16 cellular contexts compared by ENCODE assay signal in the genomic region with DNA sequence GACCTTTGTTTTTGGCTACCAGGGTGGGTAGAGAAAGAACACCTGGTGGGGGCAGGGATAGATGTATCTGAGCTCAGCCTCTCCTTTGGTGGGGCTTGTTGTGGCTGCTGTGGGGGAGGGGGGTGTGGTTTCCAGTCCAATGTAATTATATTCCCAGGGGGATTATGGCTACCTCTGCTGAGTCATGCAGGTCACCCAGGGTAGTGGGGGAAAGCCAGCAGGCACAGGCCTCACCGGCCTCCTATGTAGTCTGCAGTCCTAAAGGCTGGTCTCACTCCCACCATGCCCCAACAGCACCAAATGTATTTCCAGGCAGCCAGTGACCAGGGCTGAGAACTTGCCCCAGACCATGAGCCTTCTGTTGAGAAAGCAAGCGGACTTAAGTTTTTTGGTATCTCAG.
DNase-seq lines count a peak whose midpoint lies in the region; ATAC-seq and TF ChIP-seq lines count a peak whose summit lies in the region.
"Had no signal": no experiment of that assay in that cellular context is flagged by ENCODE, and none has a peak within 500 bp of the region (broad histone marks: within the 10 kb centered on the region; RNA-seq: fewer than 3 reads in every experiment).

No MANE protein-coding gene starts in this region.

- H3K4me1 Mint-ChIP-seq in H9: peaks cover 12 to 14% of the 10 kb centered on the region in 2 experiments
- H3K4me1 Mint-ChIP-seq in WTC11: peaks cover 7% of the 10 kb centered on the region
- H3K4me1 Mint-ChIP-seq in activated CD8-positive, alpha-beta T cell treated with anti-CD3 and anti-CD28 coated beads for 36 hours (ENCODE audit: low read depth): no peaks in the 10 kb centered on the region
- H3K4me1 Mint-ChIP-seq: CD4-positive, alpha-beta memory T cell had no signal

- no peak overlapping the region for H2BK5ac ChIP-seq in H9 (ENCODE audit: insufficient read length, low read length)

- H3K23ac ChIP-seq in H9 (ENCODE audit: insufficient read length, low read depth, low read length): no peak overlapping the region

- H3K27me3 ChIP-seq in H9 (ENCODE audit: insufficient read depth, low read length): no peaks in the 10 kb centered on the region

- intact Hi-C loops in activated CD8-positive, alpha-beta T cell treated with anti-CD3 and anti-CD28 coated beads for 36 hours (cut with micrococcal nuclease): no loop called here

- H3K23me2 ChIP-seq in H9 (ENCODE audit: insufficient read length, low read depth, low read length, poor library complexity, severe bottlenecking): no peaks in the 10 kb centered on the region

- H3K56ac ChIP-seq in H9 (ENCODE audit: insufficient read length, low read depth, low read length): no peak overlapping the region

- H3K4me2 ChIP-seq in H9 (ENCODE audit: insufficient read depth, insufficient read length, low read length): no peak overlapping the region

- H2AFZ ChIP-seq in H9 (ENCODE audit: low read length): no peak overlapping the region

- H3K14ac ChIP-seq in H9 (ENCODE audit: insufficient read depth, low read length): no peak overlapping the region

- H3K27ac Mint-ChIP-seq in H9: peak overlapping the region; percentile 36 to 91 (median 90)
- H3K27ac Mint-ChIP-seq in WTC11: 0 out of 2 replicates have a peak overlapping the region, but pooled peaks have one; percentile 44
- no peak overlapping the region for H3K27ac Mint-ChIP-seq in activated CD8-positive, alpha-beta T cell treated with anti-CD3 and anti-CD28 coated beads for 36 hours

- H3K18ac ChIP-seq in H9 (ENCODE audit: insufficient read length, low read depth, low read length): no peak overlapping the region

- H3K79me1 ChIP-seq in H9 (ENCODE audit: insufficient read depth, low read depth, low read length, poor library complexity, severe bottlenecking): no peaks in the 10 kb centered on the region

- no peak for TF ChIP-seq CTCF in H9 (conservative IDR thresholded peaks at IDR 0.05)
- no peak for TF ChIP-seq CTCF in WTC11 (IDR thresholded peaks at IDR 0.05)
- no peak for TF ChIP-seq CTCF in activated CD8-positive, alpha-beta T cell treated with anti-CD3 and anti-CD28 coated beads for 36 hours (IDR thresholded peaks at IDR 0.05)

- H3K36me3 Mint-ChIP-seq in H9 (ENCODE audit: insufficient read depth in 1 of 3, low read depth in 3 of 3) (peaks cover 2 to 6% (median 5%) of the 10 kb centered on the region in 3 experiments; a peak in 5 of 7 replicates), WTC11 (no peaks in the 10 kb centered on the region)
- H3K36me3 Mint-ChIP-seq in activated CD8-positive, alpha-beta T cell treated with anti-CD3 and anti-CD28 coated beads for 36 hours (ENCODE audit: low read depth): no peaks in the 10 kb centered on the region

- H3K9ac ChIP-seq in H9 (ENCODE audit: extremely low read depth, insufficient read length, low read length): no peak overlapping the region

- no peaks in the 10 kb centered on the region for H4K20me1 ChIP-seq in H9 (ENCODE audit: control insufficient read depth, insufficient read depth, insufficient read length)

- no peak overlapping the region for H3K4me3 Mint-ChIP-seq in H9
- no peak overlapping the region for H3K4me3 Mint-ChIP-seq in WTC11
- no peak overlapping the region for H3K4me3 Mint-ChIP-seq in activated CD8-positive, alpha-beta T cell treated with anti-CD3 and anti-CD28 coated beads for 36 hours
- H3K4me3 Mint-ChIP-seq: CD4-positive, alpha-beta memory T cell had no signal

- no peak overlapping the region for H2BK12ac ChIP-seq in H9 (ENCODE audit: insufficient read length, low read depth, low read length)

- H3K27me3 Mint-ChIP-seq in H9 (ENCODE audit: low read depth) (no peaks in the 10 kb centered on the region), WTC11 (ENCODE audit: low read depth) (no peaks in the 10 kb centered on the region)
- H3K27me3 Mint-ChIP-seq in activated CD8-positive, alpha-beta T cell treated with anti-CD3 and anti-CD28 coated beads for 36 hours: no peaks in the 10 kb centered on the region
- H3K27me3 Mint-ChIP-seq: CD4-positive, alpha-beta memory T cell had no signal

- H2AK5ac ChIP-seq in H9 (ENCODE audit: insufficient read length, low read length): no peak overlapping the region

- H3T11ph ChIP-seq in H9 (ENCODE audit: low read length): no peak overlapping the region

- no peak overlapping the region for H4K8ac ChIP-seq in H9 (replicated peaks; ENCODE audit: insufficient read length, low read depth, low read length)

- CTCF ChIA-PET in WTC11 (lab: Charles Lee): no interaction called here
- CTCF ChIA-PET in activated CD8-positive, alpha-beta T cell treated with anti-CD3 and anti-CD28 coated beads for 36 hours (lab: Charles Lee): no interaction called here

- H3K4me1 ChIP-seq in H9 (ENCODE audit: insufficient read depth, low read length): peaks cover 3% of the 10 kb centered on the region; the same call in 1 of the 2 replicates

- no peak overlapping the region for H3K27ac ChIP-seq in H9 (ENCODE audit: insufficient read length, low read depth, low read length)
- H3K27ac ChIP-seq: HL-60 had no signal

- POLR2A ChIA-PET in WTC11 (lab: Charles Lee): no interaction called here
- POLR2A ChIA-PET in activated CD8-positive, alpha-beta T cell treated with anti-CD3 and anti-CD28 coated beads for 36 hours (lab: Charles Lee): no interaction called here

- no peak overlapping the region for H2BK20ac ChIP-seq in H9 (ENCODE audit: low read depth, low read length, poor library complexity, severe bottlenecking)

- no CpG with 5 or more reads among the region's 2 CpGs for WGBS in H9 (ENCODE audit: extremely low coverage, insufficient read length, low lambda C conversion rate)

- H2BK15ac ChIP-seq in H9 (ENCODE audit: low read depth, low read length): no peak overlapping the region

- H4K5ac ChIP-seq in H9 (ENCODE audit: insufficient read length, low read depth, low read length): no peak overlapping the region

- no peaks in the 10 kb centered on the region; the same call in 1 of the 2 replicates for H3K79me2 ChIP-seq in H9 (ENCODE audit: insufficient read depth, low read length)

- H4K91ac ChIP-seq in H9 (ENCODE audit: insufficient read length, low read depth, low read length): no peak overlapping the region

- no peaks in the 10 kb centered on the region for H3K9me3 ChIP-seq in H9 (ENCODE audit: control insufficient read depth, low read depth, low read length)

- H3K9me3 Mint-ChIP-seq in H9 (no peaks in the 10 kb centered on the region), WTC11 (no peaks in the 10 kb centered on the region)
- H3K9me3 Mint-ChIP-seq in activated CD8-positive, alpha-beta T cell treated with anti-CD3 and anti-CD28 coated beads for 36 hours: no peaks in the 10 kb centered on the region

- H2BK120ac ChIP-seq in H9 (ENCODE audit: low read depth, low read length, poor library complexity, severe bottlenecking): no peak overlapping the region

- peak; percentile 17 for DNase-seq in Daoy (ENCODE audit: low read depth)
- no peak for DNase-seq in H9
- peak; percentile 4 for DNase-seq in WTC11 (ENCODE audit: low spot score)
- DNase-seq in mesenteric fat pad (ENCODE audit: low spot score): peak; percentile 47
- no peak for DNase-seq in ecto neural progenitor cell (ENCODE audit: low spot score)
- no peak for DNase-seq in activated CD8-positive, alpha-beta T cell treated with anti-CD3 and anti-CD28 coated beads for 36 hours
- no peak for DNase-seq in activated effector memory CD4-positive, alpha-beta T cell treated with anti-CD3 and anti-CD28 coated beads, Interleukin-2, amount 50 U/mL, for 16 hours
- DNase-seq in NCI-H526 treated with DMSO at 0.1 percent for 48 hours (lab: John Stamatoyannopoulos, UW): no peak
- DNase-seq: ACHN; CD4-positive, alpha-beta memory T cell; KBM-7; NCI-H1092 treated with DMSO at 0.1 percent for 48 hours; NCI-H1694 treated with DMSO at 0.1 percent for 48 hours; NCI-H748 treated with DMSO at 0.1 percent for 48 hours; SW 1271 had no signal

- ATAC-seq in WTC11: peak; percentile 51
- no peak for ATAC-seq in activated CD8-positive, alpha-beta T cell treated with anti-CD3 and anti-CD28 coated beads for 36 hours

- H3K4ac ChIP-seq in H9 (ENCODE audit: low read depth, low read length): 0 out of 2 replicates have a peak overlapping the region, but pooled peaks have one; percentile 52

TF ChIP-seq in WTC11, 78 proteins besides CTCF, POLR2A, EP300 and RAD21:
- no peak for TF ChIP-seq SP1 (CRISPR knock-in tag; conservative IDR thresholded peaks at IDR 0.05)
- no peak for TF ChIP-seq CBFB (CRISPR knock-in tag; IDR thresholded peaks at IDR 0.05; ENCODE audit: low read depth)
- TF ChIP-seq E2F1 (CRISPR knock-in tag; IDR thresholded peaks at IDR 0.05): no peak
- no peak for TF ChIP-seq ZSCAN18 (CRISPR knock-in tag; IDR thresholded peaks at IDR 0.05)
- no peak for TF ChIP-seq ATF1 (CRISPR knock-in tag; IDR thresholded peaks at IDR 0.05)
- no peak for TF ChIP-seq TCF7 (CRISPR knock-in tag; IDR thresholded peaks at IDR 0.05; ENCODE audit: low read depth)
- no peak for TF ChIP-seq ZNF263 (CRISPR knock-in tag; IDR thresholded peaks at IDR 0.05; ENCODE audit: low read depth)
- no peak for TF ChIP-seq TEAD1 (CRISPR knock-in tag; IDR thresholded peaks at IDR 0.05)

Comparison
In these comparisons a context has a peak if more than half of its experiments do, and no peak if none do; other contexts are left out.
1. DNase-seq: peak in Daoy (single experiment), WTC11 (single experiment) and mesenteric fat pad (single experiment); none in H9 (single experiment), ecto neural progenitor cell (single experiment), activated CD8-positive, alpha-beta T cell treated with anti-CD3 and anti-CD28 coated beads for 36 hours (single experiment), activated effector memory CD4-positive, alpha-beta T cell treated with anti-CD3 and anti-CD28 coated beads, Interleukin-2, amount 50 U/mL, for 16 hours (single experiment) and NCI-H526 treated with DMSO at 0.1 percent for 48 hours (single experiment).